In the genomic region with DNA sequence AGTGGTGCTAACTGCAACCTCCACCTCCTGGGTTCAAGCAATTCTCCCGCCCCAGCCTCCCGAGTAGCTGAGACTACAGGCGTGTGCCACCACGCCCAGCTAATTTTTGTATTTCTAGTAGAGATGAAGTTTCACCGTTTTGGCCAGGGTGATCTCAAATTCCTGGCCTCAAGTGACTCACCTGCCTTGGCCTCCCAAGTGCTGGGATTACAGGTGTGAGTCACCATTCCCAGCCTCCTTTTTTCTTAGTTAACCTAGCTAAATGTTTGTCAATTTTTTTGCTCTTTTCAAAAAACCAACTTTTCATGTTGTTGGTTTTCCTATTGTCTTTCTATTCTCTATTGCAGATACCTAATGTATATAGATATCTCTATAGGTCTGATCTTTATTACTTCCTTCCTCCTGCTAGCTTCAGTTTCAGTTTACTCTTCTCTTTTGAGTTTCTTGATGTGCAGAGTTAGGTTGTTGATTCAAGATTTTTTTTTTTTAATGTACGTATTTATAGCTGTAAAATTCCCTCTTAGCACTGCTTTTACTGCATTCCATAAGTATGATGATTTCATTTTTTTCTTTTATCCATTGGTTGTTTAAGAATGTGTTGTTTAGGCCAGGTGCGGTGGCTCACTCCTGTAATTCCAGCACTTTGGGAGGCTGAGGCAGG, we compare ENCODE assay signal across 15 cellular contexts. TPM values are rescaled to one million over a fixed set of nuclear protein-coding genes. Genes with fewer than 3 reads are reported as not detected.
DNase-seq lines count a peak whose midpoint lies in the region; ATAC-seq and TF ChIP-seq lines count a peak whose summit lies in the region.
"Had no signal": no experiment of that assay in that cellular context is flagged by ENCODE, and none has a peak within 500 bp of the region (broad histone marks: within the 10 kb centered on the region; RNA-seq: fewer than 3 reads in every experiment).

No MANE protein-coding gene starts in this region.

- TF ChIP-seq CTCF in RWPE2 (IDR thresholded peaks at IDR 0.05; ENCODE audit: poor library complexity, severe bottlenecking) (no peak), mammary epithelial cell (conservative IDR thresholded peaks at IDR 0.05 in 1 of 2, IDR thresholded peaks at IDR 0.05 in 1 of 2; ENCODE audit: extremely low read depth in 1 of 2, insufficient read depth in 1 of 2, low read depth in 1 of 2, low read length in 2 of 2) (no peak), GM20000 (IDR thresholded peaks at IDR 0.05; ENCODE audit: extremely low read depth, missing control alignments) (no peak)

- peaks cover 46 to 54% of the 10 kb centered on the region in 2 donors for H3K36me3 Mint-ChIP-seq in stimulated activated naive B cell treated with anti-CD40 and anti-IgM and Interleukin-4, amounts not matched to agents 10 μg/mL and 1 μg/mL and 100 μg/mL, for 72 hours

- H3K4me2 ChIP-seq in mammary epithelial cell (ENCODE audit: insufficient read depth, low read depth, low read length), result no peak overlapping the region

- dilution Hi-C loops in mammary epithelial cell (cut with HindIII; ENCODE audit: low sequenced_read_pairs), result no loop called here

- H2AFZ ChIP-seq in mammary epithelial cell (ENCODE audit: low read depth, low read length), result no peak overlapping the region

- peaks cover 14% of the 10 kb centered on the region for H3K9me3 ChIP-seq in RWPE2 (ENCODE audit: severe bottlenecking)
- peaks cover 14% of the 10 kb centered on the region for H3K9me3 ChIP-seq in mammary epithelial cell (replicated peaks; ENCODE audit: insufficient read depth, low read length)
- H3K9me3 ChIP-seq in SJCRH30 (replicated peaks), result peaks cover 18% of the 10 kb centered on the region
- H3K9me3 ChIP-seq: vagina had no signal

- no peaks in the 10 kb centered on the region for H3K79me2 ChIP-seq in mammary epithelial cell (ENCODE audit: insufficient read depth, low read length)

- H3K9ac ChIP-seq in mammary epithelial cell (ENCODE audit: insufficient read depth, low read length), result no peak overlapping the region

- in situ Hi-C loops in mammary epithelial cell (cut with MboI; ENCODE audit: low sequenced_read_pairs in 2 of 2), result no loop called here

- peak overlapping the region; percentile 42 for H3K27ac ChIP-seq in RWPE2 (ENCODE audit: poor library complexity, severe bottlenecking)
- H3K27ac ChIP-seq in mammary epithelial cell (ENCODE audit: insufficient read depth, low read depth, low read length), result no peak overlapping the region
- no peak overlapping the region for H3K27ac ChIP-seq in SJCRH30
- H3K27ac ChIP-seq: vagina, VCaP had no signal

- peak overlapping the region; percentile 85 for H3K27ac Mint-ChIP-seq in stimulated activated naive B cell treated with anti-CD40 and anti-IgM and Interleukin-4, amounts not matched to agents 10 μg/mL and 1 μg/mL and 100 μg/mL, for 72 hours

- H3K4me3 ChIP-seq in RWPE2 (ENCODE audit: severe bottlenecking) (no peak overlapping the region), mammary epithelial cell (replicated peaks in 1 of 3; ENCODE audit: insufficient read depth in 1 of 3, low read depth in 2 of 3, low read length in 3 of 3) (no peak overlapping the region), SJCRH30 (no peak overlapping the region)
- H3K4me3 ChIP-seq: vagina had no signal

- peaks cover 30 to 57% of the 10 kb centered on the region in 2 donors for H3K4me1 Mint-ChIP-seq in stimulated activated naive B cell treated with anti-CD40 and anti-IgM and Interleukin-4, amounts not matched to agents 10 μg/mL and 1 μg/mL and 100 μg/mL, for 72 hours

- H3K27me3 Mint-ChIP-seq in stimulated activated naive B cell treated with anti-CD40 and anti-IgM and Interleukin-4, amounts not matched to agents 10 μg/mL and 1 μg/mL and 100 μg/mL, for 72 hours, result no peaks in the 10 kb centered on the region

- CTCF ChIA-PET in mammary epithelial cell (lab: Charles Lee; ENCODE audit: low non-redundant PET), result interaction anchor here (0.7 kb wide), 1 partner anchor 129 kb away, joined by 5 read pairs; no protein-coding TSS in a partner anchor

- no peak for ATAC-seq in RWPE2 (ENCODE audit: low read depth)
- ATAC-seq in stimulated activated naive B cell treated with anti-CD40 and anti-IgM and Interleukin-4, amounts not matched to agents 10 μg/mL and 1 μg/mL and 100 μg/mL, for 72 hours (replicated peaks), result peak; percentile 62 to 64

- BruUV-seq in mammary epithelial cell (replicated peaks; lab: Mats Ljungman, UMichigan), result no TSS peak

- peak; percentile 69 for DNase-seq in activated effector memory CD4-positive, alpha-beta T cell treated with anti-CD3 and anti-CD28 coated beads, Interleukin-2, amount 50 U/mL, for 16 hours
- no peak for DNase-seq in activated effector memory CD4-positive, alpha-beta T cell treated with Interleukin-2 at 50 U/mL for 16 hours
- no peak for DNase-seq in RWPE2 (ENCODE audit: low spot score)
- peak; percentile 77 for DNase-seq in mammary epithelial cell
- DNase-seq in stimulated activated naive B cell treated with anti-CD40 and anti-IgM and Interleukin-4, amounts not matched to agents 10 μg/mL and 1 μg/mL and 100 μg/mL, for 72 hours, result no peak
- DNase-seq in GM20000 (ENCODE audit: low spot score), result no peak
- no peak for DNase-seq in NCI-H510A treated with DMSO at 0.1 percent for 48 hours (lab: John Stamatoyannopoulos, UW)
- no peak for DNase-seq in SJCRH30
- DNase-seq: NCI-H1092 treated with DMSO at 0.1 percent for 48 hours, NCI-H446, RPMI8226 had no signal

- H4K20me1 ChIP-seq in mammary epithelial cell (ENCODE audit: insufficient read depth, low read length), result no peaks in the 10 kb centered on the region

- H3K9me3 Mint-ChIP-seq in stimulated activated naive B cell treated with anti-CD40 and anti-IgM and Interleukin-4, amounts not matched to agents 10 μg/mL and 1 μg/mL and 100 μg/mL, for 72 hours, result peaks cover 0 to 1% of the 10 kb centered on the region in 2 donors

- peak overlapping the region; percentile 1 to 49 for H3K4me3 Mint-ChIP-seq in stimulated activated naive B cell treated with anti-CD40 and anti-IgM and Interleukin-4, amounts not matched to agents 10 μg/mL and 1 μg/mL and 100 μg/mL, for 72 hours

- no peaks in the 10 kb centered on the region for H3K27me3 ChIP-seq in RWPE2 (ENCODE audit: insufficient read depth, poor library complexity, severe bottlenecking)
- H3K27me3 ChIP-seq in mammary epithelial cell (ENCODE audit: insufficient read depth, low read length), result no peaks in the 10 kb centered on the region
- no peaks in the 10 kb centered on the region for H3K27me3 ChIP-seq in SJCRH30
- H3K27me3 ChIP-seq: vagina had no signal

- intact Hi-C loops in mammary epithelial cell (cut with micrococcal nuclease), result loop anchor here (5.0 kb wide), 1 partner anchor 117 kb away; the partner anchor contains the start of gene CARD19

- 49% methylated on average over 6 of the region's 7 CpGs for WGBS in mammary epithelial cell (ENCODE audit: low coverage, missing lambda C conversion rate)

- H3K36me3 ChIP-seq in RWPE2 (ENCODE audit: low read depth) (no peaks in the 10 kb centered on the region), mammary epithelial cell (ENCODE audit: insufficient read depth, low read length) (no peaks in the 10 kb centered on the region), SJCRH30 (no peaks in the 10 kb centered on the region)
- H3K36me3 ChIP-seq: vagina had no signal

- H3K4me1 ChIP-seq in RWPE2 (ENCODE audit: insufficient read depth, poor library complexity, severe bottlenecking), result peaks cover 5% of the 10 kb centered on the region
- no peaks in the 10 kb centered on the region for H3K4me1 ChIP-seq in mammary epithelial cell (ENCODE audit: insufficient read depth, low read length)
- no peaks in the 10 kb centered on the region for H3K4me1 ChIP-seq in SJCRH30

RNA-seq across cellular contexts. Expression of gene FGD3, which starts 32.9 kb away (rescaled TPM):
- total RNA-seq in mammary epithelial cell, result under 1 TPM; 0.59 to 0.67 TPM
- polyA plus RNA-seq in mammary epithelial cell, result 0.14 TPM
- not detected for polyA minus RNA-seq in mammary epithelial cell
- 0.56 and 0.65 TPM in 2 replicates for total RNA-seq in SJCRH30 (2014; rRNA removed; shearing (Covaris generic))
- total RNA-seq: lung microvascular endothelial cell, osteoblast had no signal

Comparison
In these comparisons a context has a peak if more than half of its experiments do, and no peak if none do; other contexts are left out.
1. DNase-seq: peak in activated effector memory CD4-positive, alpha-beta T cell treated with anti-CD3 and anti-CD28 coated beads, Interleukin-2, amount 50 U/mL, for 16 hours (single experiment) and mammary epithelial cell (single experiment); none in activated effector memory CD4-positive, alpha-beta T cell treated with Interleukin-2 at 50 U/mL for 16 hours (single experiment), RWPE2 (single experiment), stimulated activated naive B cell treated with anti-CD40 and anti-IgM and Interleukin-4, amounts not matched to agents 10 μg/mL and 1 μg/mL and 100 μg/mL, for 72 hours (single experiment), GM20000 (single experiment), NCI-H510A treated with DMSO at 0.1 percent for 48 hours (single experiment) and SJCRH30 (0 of 2).